20 cellular contexts compared by ENCODE assay signal in the genomic region with DNA sequence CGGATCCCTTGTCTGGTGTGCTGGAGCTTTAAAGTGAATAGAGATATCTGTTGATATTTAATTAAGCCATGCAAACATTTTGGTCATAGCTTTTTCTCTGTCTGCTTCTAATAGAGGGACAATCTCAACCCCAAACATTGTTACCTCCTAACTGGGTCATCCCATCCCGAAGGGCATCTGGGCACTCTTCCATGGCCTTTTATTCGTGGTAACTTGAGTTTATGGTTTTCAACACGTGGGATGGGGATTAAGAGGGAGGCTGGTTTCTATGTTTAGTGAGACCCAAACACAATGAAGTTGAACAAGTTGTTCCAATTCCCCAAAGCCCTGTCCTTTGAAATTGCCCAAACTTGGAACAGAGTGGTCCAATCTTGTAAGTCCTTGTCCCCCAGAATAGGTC. TPM values are rescaled to one million over a fixed set of nuclear protein-coding genes. Genes with fewer than 3 reads are reported as not detected.
"Had no signal": no experiment of that assay in that cellular context is flagged by ENCODE, and none has a peak within 500 bp of the region (broad histone marks: within the 10 kb centered on the region; RNA-seq: fewer than 3 reads in every experiment).

No MANE protein-coding gene starts in this region.

- H3K27me3 ChIP-seq: body of pancreas, upper lobe of left lung had no signal

- H3K4me3 ChIP-seq: body of pancreas, thoracic aorta, upper lobe of left lung had no signal

- H3K36me3 ChIP-seq: lower lobe of right lung, thoracic aorta, upper lobe of left lung had no signal

- H3K9me3 Mint-ChIP-seq: activated naive CD4-positive, alpha-beta T cell treated with anti-CD3 and anti-CD28 coated beads for 36 hours; naive thymus-derived CD4-positive, alpha-beta T cell; stimulated activated naive B cell treated with anti-CD40 and anti-IgM and Interleukin-4, amounts not matched to agents 10 μg/mL and 1 μg/mL and 100 μg/mL, for 72 hours; WTC11 had no signal

- H3K9me3 ChIP-seq: body of pancreas, lower lobe of right lung, thoracic aorta, upper lobe of left lung had no signal

- H3K4me3 Mint-ChIP-seq: activated CD4-positive, alpha-beta T cell treated with anti-CD3 and anti-CD28 coated beads for 36 hours; activated naive CD4-positive, alpha-beta T cell treated with anti-CD3 and anti-CD28 coated beads for 36 hours; stimulated activated naive B cell treated with anti-CD40 and anti-IgM and Interleukin-4, amounts not matched to agents 10 μg/mL and 1 μg/mL and 100 μg/mL, for 72 hours had no signal

- H3K27ac ChIP-seq: epithelial cell of prostate, lower lobe of right lung, thoracic aorta, upper lobe of left lung had no signal

- ATAC-seq: activated CD4-positive, alpha-beta T cell treated with anti-CD3 and anti-CD28 coated beads for 36 hours; body of pancreas; left lobe of liver; lower lobe of right lung; naive thymus-derived CD4-positive, alpha-beta T cell; sciatic nerve; stimulated activated naive B cell treated with anti-CD40 and anti-IgM and Interleukin-4, amounts not matched to agents 10 μg/mL and 1 μg/mL and 100 μg/mL, for 72 hours; WTC11 had no signal

- H3K27ac Mint-ChIP-seq: activated CD4-positive, alpha-beta T cell treated with anti-CD3 and anti-CD28 coated beads for 36 hours; activated naive CD4-positive, alpha-beta T cell treated with anti-CD3 and anti-CD28 coated beads for 36 hours; naive thymus-derived CD4-positive, alpha-beta T cell; stimulated activated naive B cell treated with anti-CD40 and anti-IgM and Interleukin-4, amounts not matched to agents 10 μg/mL and 1 μg/mL and 100 μg/mL, for 72 hours; WTC11 had no signal

- DNase-seq: activated CD4-positive, alpha-beta T cell treated with anti-CD3 and anti-CD28 coated beads for 36 hours; activated CD4-positive, alpha-beta T cell treated with anti-CD3 and anti-CD28 coated beads, Interleukin-2, amount 50 U/mL, for 48 hours; activated effector memory CD4-positive, alpha-beta T cell treated with Interleukin-2 at 50 U/mL for 16 hours; activated naive CD4-positive, alpha-beta T cell treated with anti-CD3 and anti-CD28 coated beads for 36 hours; activated T-cell treated with anti-CD3 and anti-CD28 coated beads, Interleukin-2, amount 50 U/mL, for 48 hours; body of pancreas; lower lobe of right lung; mesendoderm; naive thymus-derived CD4-positive, alpha-beta T cell; stimulated activated CD4-positive, alpha-beta T cell treated with anti-CD3 and anti-CD28 coated beads, Interleukin-2, amount 100 ng/mL, for 48 hours; stimulated activated CD8-positive, alpha-beta memory T cell treated with anti-CD3 and anti-CD28 coated beads, Interleukin-4, amount 100 ng/mL, for 48 hours; stimulated activated naive B cell treated with anti-CD40 and anti-IgM and Interleukin-4, amounts not matched to agents 10 μg/mL and 1 μg/mL and 100 μg/mL, for 72 hours; T-helper 9 cell; upper lobe of left lung had no signal

RNA-seq across cellular contexts. Expression of a gene that starts 1.4 kb away (rescaled TPM):
- total RNA-seq: T-helper 1 cell treated with Interleukin-12 subunit alpha and Interleukin-12 subunit beta and Interleukin-4 antibody, amounts not matched to agents 30 ng/mL and 1 ng/mL, for 36 hours had no signal
